Comparison of ENCODE assay signal across 24 cellular contexts in the genomic region with DNA sequence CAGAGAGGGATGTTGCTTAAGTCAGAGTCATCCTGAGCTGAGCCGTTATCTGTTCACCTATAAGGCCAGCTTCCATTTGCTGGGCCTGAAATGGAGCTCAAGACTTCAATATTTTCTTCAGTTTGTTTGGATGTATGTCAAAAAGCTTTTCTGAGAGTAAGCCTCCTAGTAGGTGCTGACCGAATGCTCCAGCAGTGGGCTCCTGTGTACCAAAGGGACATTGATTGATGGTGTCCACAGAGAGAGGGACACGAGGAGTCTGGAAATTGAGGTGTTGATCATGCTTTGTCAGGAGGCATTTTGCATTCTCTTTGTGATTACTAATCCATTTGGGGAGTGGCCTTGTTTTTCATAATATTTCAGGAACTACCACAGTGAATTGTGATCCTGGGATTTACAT.
"Had no signal": no experiment of that assay in that cellular context is flagged by ENCODE, and none has a peak within 500 bp of the region (broad histone marks: within the 10 kb centered on the region; RNA-seq: fewer than 3 reads in every experiment).

No MANE protein-coding gene starts in this region.

- H3K9ac ChIP-seq: neural progenitor cell had no signal

- DNase-seq: effector memory CD4-positive, alpha-beta T cell; esophagus squamous epithelium; glutamatergic neuron; immature natural killer cell; kidney; left cardiac atrium; left ventricle myocardium inferior; lower lobe of right lung; mesenchymal stem cell; midbrain; nucleus accumbens; pancreas; right cardiac atrium; small intestine; stimulated activated CD4-positive, alpha-beta T cell treated with anti-CD3 and anti-CD28 coated beads, Interleukin-12 subunit alpha, Interleukin-12 subunit beta, amount 100 ng/mL, for 4 hours; stimulated activated naive CD4-positive, alpha-beta T cell; stomach; substantia nigra; transverse colon had no signal

- H3K27ac ChIP-seq: esophagus squamous epithelium, gastroesophageal sphincter, left ventricle myocardium inferior, lower lobe of right lung, neural progenitor cell, pancreas, stomach, thoracic aorta, transverse colon had no signal

- FAIRE-seq: endometrium, kidney, pancreas, small intestine had no signal

- H3K9me3 ChIP-seq: esophagus squamous epithelium, gastroesophageal sphincter, left ventricle myocardium inferior, lower lobe of right lung, pancreas, stomach, thoracic aorta, transverse colon had no signal

- H3K27me3 ChIP-seq: esophagus squamous epithelium, gastroesophageal sphincter, neural progenitor cell, pancreas, stomach, transverse colon had no signal

- H3K4me2 ChIP-seq: neural progenitor cell had no signal

- ATAC-seq: gastroesophageal sphincter; left cardiac atrium; lower lobe of right lung; natural killer cell treated with Interleukin-12 subunit alpha and Interleukin-12 subunit beta and Interleukin-15 and Interleukin-18, amount 100 ng/mL, for 72 hours; pancreas; right cardiac atrium had no signal

- H3K36me3 ChIP-seq: esophagus squamous epithelium, gastroesophageal sphincter, left ventricle myocardium inferior, lower lobe of right lung, neural progenitor cell, pancreas, stomach, thoracic aorta, transverse colon had no signal

- H3K4me3 ChIP-seq: esophagus squamous epithelium, gastroesophageal sphincter, left ventricle myocardium inferior, lower lobe of right lung, neural progenitor cell, pancreas, stomach, thoracic aorta, transverse colon had no signal

- H2AFZ ChIP-seq: neural progenitor cell had no signal
